In the genomic region with DNA sequence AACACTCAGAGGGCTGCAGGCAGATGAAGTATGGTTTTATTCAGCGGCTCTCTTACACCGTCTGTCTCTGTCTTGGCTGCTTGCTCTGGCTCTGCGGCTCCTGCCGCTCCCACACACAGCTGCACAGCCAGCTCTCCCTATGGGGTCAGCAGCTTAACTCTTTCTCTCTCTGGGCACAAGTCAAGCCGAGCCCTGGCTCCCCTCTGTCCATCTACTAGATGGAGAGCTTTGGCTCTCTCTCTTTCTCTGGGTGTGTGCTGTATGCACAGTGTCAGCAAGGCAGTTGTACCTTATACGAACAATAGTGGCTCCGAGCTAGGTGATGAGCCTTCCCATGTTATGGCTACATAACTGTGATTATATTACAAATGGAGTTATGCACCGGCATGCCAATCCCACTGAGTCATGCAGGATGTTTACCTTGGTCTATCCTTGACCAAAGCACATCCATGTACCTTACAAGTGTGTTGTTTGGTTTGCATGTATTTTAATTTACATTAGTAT, we compare ENCODE assay signal across 9 cellular contexts. TPM values are rescaled to one million over a fixed set of nuclear protein-coding genes. Genes with fewer than 3 reads are reported as not detected.
DNase-seq lines count a peak whose midpoint lies in the region; ATAC-seq and TF ChIP-seq lines count a peak whose summit lies in the region.
"Had no signal": no experiment of that assay in that cellular context is flagged by ENCODE, and none has a peak within 500 bp of the region (broad histone marks: within the 10 kb centered on the region; RNA-seq: fewer than 3 reads in every experiment).

No MANE protein-coding gene starts in this region.

- H3K4me3 Mint-ChIP-seq in HFFc6 (peak overlapping the region; percentile 77), T-helper 17 cell (no peak overlapping the region)
- H3K4me3 Mint-ChIP-seq: central memory CD8-positive, alpha-beta T cell had no signal

- H3K27ac Mint-ChIP-seq in HFFc6 (peak overlapping the region; percentile 76), T-helper 17 cell (no peak overlapping the region)

- 25% methylated on average over 8 of the region's 8 CpGs for WGBS in right cardiac atrium

- H3K27ac ChIP-seq in angular gyrus (ENCODE audit: low read depth, low read length) (peak overlapping the region; percentile 62), right cardiac atrium (ENCODE audit: low read length) (peak overlapping the region; percentile 57)

- H3K9me3 ChIP-seq in right cardiac atrium (ENCODE audit: control insufficient read depth, low read length) (no peaks in the 10 kb centered on the region), T-helper 17 cell (ENCODE audit: control insufficient read depth, low read length, poor library complexity, severe bottlenecking) (no peaks in the 10 kb centered on the region)

- H3K9me3 Mint-ChIP-seq in HFFc6, result no peaks in the 10 kb centered on the region
- H3K9me3 Mint-ChIP-seq: central memory CD8-positive, alpha-beta T cell had no signal

- H3K4me3 ChIP-seq in right cardiac atrium (ENCODE audit: low read length) (no peak overlapping the region), skeletal muscle cell (ENCODE audit: low read depth, low read length) (no peak overlapping the region)

- intact Hi-C loops in right cardiac atrium (cut with DNase I), result no loop called here

- peaks cover 63% of the 10 kb centered on the region for H3K4me1 Mint-ChIP-seq in HFFc6 (ENCODE audit: low read depth)
- H3K4me1 Mint-ChIP-seq in T-helper 17 cell, result peaks cover 3% of the 10 kb centered on the region
- H3K4me1 Mint-ChIP-seq: central memory CD8-positive, alpha-beta T cell had no signal

- H3K4me1 ChIP-seq in right cardiac atrium (ENCODE audit: control insufficient read depth, insufficient read depth, low read length), result no peaks in the 10 kb centered on the region

- H3K27me3 ChIP-seq in right cardiac atrium (ENCODE audit: control insufficient read depth, insufficient read depth), result no peaks in the 10 kb centered on the region

- TF ChIP-seq CTCF in HFFc6 (IDR thresholded peaks at IDR 0.05), result no peak

- peak; percentile 20 for DNase-seq in HFFc6
- no peak for DNase-seq in right cardiac atrium
- peak; percentile 62 for DNase-seq in skeletal muscle cell (ENCODE audit: low read depth)
- no peak for DNase-seq in T-helper 17 cell
- no peak for DNase-seq in activated CD4-positive, alpha-beta T cell treated with anti-CD3 and anti-CD28 coated beads, Interleukin-2, amount 50 U/mL, for 48 hours
- no peak for DNase-seq in stimulated activated CD4-positive, alpha-beta T cell treated with anti-CD3 and anti-CD28 coated beads, Interleukin-12 subunit alpha, Interleukin-12 subunit beta, amount 100 ng/mL, for 4 hours

- H3K36me3 Mint-ChIP-seq in HFFc6 (ENCODE audit: low read depth) (no peaks in the 10 kb centered on the region), T-helper 17 cell (ENCODE audit: low read depth) (no peaks in the 10 kb centered on the region)

- ATAC-seq in right cardiac atrium, result peak in 1 of 2 donors; percentile 9
- ATAC-seq in GM21515 (IDR thresholded peaks at IDR 0.05; ENCODE audit: unreplicated experiment), result no peak
- ATAC-seq in T-helper 17 cell, result no peak

- no peaks in the 10 kb centered on the region for H3K27me3 Mint-ChIP-seq in HFFc6 (ENCODE audit: insufficient read depth)
- H3K27me3 Mint-ChIP-seq in T-helper 17 cell, result peaks cover 14% of the 10 kb centered on the region
- H3K27me3 Mint-ChIP-seq: central memory CD8-positive, alpha-beta T cell had no signal

RNA-seq across cellular contexts. Expression of gene PPP2CA, which starts 19.3 kb away (rescaled TPM):
- 100 to 1,000 TPM; 153 to 172 (median 156) TPM for total RNA-seq in HFFc6 (2021; fragmentation: NEBNext Ultra II Directional; extraction: Animal tissue kit (Norgen Biotek cat#: 25700))
- total RNA-seq in right cardiac atrium (100 to 1,000 TPM; 132 to 178 (median 141) TPM), T-helper 17 cell (100 to 1,000 TPM; 233 to 239 TPM)
- polyA plus RNA-seq in right cardiac atrium, result 57.9 TPM

Comparison
In these comparisons a context has a peak if more than half of its experiments do, and no peak if none do; other contexts are left out.
1. DNase-seq: peak in HFFc6 (single experiment) and skeletal muscle cell (single experiment); none in right cardiac atrium (0 of 3), T-helper 17 cell (0 of 3), activated CD4-positive, alpha-beta T cell treated with anti-CD3 and anti-CD28 coated beads, Interleukin-2, amount 50 U/mL, for 48 hours (0 of 2) and stimulated activated CD4-positive, alpha-beta T cell treated with anti-CD3 and anti-CD28 coated beads, Interleukin-12 subunit alpha, Interleukin-12 subunit beta, amount 100 ng/mL, for 4 hours (single experiment).